ENCODE assay signal across 11 cellular contexts in the genomic region with DNA sequence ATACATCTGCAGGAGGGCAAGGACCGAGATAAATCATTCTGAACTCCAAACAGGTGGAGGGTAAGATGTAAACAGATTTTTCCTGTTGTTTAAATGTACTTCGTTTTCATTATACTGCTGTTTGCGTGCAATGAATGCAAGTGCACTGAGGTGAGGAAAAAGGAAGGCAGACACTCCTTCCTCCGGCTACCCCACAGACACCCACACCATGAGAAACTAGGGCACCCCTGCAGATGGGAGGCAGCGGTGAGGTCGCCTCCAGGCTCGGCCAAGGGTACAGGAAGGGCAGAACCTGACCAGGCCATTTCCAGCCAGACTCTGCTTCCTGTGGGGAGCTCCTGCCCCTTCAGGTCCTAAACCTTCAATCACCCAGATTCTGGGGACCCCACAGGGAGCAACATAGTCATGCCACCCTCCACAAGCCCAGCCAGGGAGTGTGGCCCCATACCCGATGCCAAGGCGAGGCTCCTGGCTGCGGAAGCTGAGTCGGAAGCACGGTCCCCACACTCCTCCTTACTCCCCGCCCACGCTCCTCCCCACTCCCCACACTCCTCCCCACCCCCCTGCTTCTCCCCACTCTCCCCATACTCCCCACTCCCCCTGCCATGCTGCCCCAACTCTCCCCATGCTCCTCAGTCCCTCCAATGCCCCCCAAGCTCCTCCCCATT. TPM values are rescaled to one million over a fixed set of nuclear protein-coding genes. Genes with fewer than 3 reads are reported as not detected.
DNase-seq lines count a peak whose midpoint lies in the region; ATAC-seq and TF ChIP-seq lines count a peak whose summit lies in the region.
"Had no signal": no experiment of that assay in that cellular context is flagged by ENCODE, and none has a peak within 500 bp of the region (broad histone marks: within the 10 kb centered on the region; RNA-seq: fewer than 3 reads in every experiment).

No MANE protein-coding gene starts in this region.

- H3K9me3 ChIP-seq in Peyer's patch, result no peaks in the 10 kb centered on the region
- no peaks in the 10 kb centered on the region for H3K9me3 ChIP-seq in body of pancreas

- TF ChIP-seq POLR2A in GM18526 (IDR thresholded peaks at IDR 0.05; ENCODE audit: extremely low read depth, insufficient read length) (peak; percentile 58), Peyer's patch (IDR thresholded peaks at IDR 0.05) (no peak), body of pancreas (IDR thresholded peaks at IDR 0.05) (no peak)

- ATAC-seq in body of pancreas (no peak), HG03280 (IDR thresholded peaks at IDR 0.05; ENCODE audit: unreplicated experiment) (no peak), GM18907 (IDR thresholded peaks at IDR 0.05; ENCODE audit: unreplicated experiment) (no peak)

- H3K4me3 ChIP-seq in Peyer's patch (peak overlapping the region in 1 of 4 donors; percentile 23), body of pancreas (no peak overlapping the region)

- intact Hi-C loops in body of pancreas (cut with DNase I), result no loop called here

- H3K4me1 ChIP-seq in Peyer's patch (peaks cover 0 to 44% (median 32%) of the 10 kb centered on the region in 4 donors), body of pancreas (peaks cover 54% of the 10 kb centered on the region)

- in situ Hi-C loops in KBM-7 (cut with MboI; ENCODE audit: low pct_unique_long_range_greater_than_20kb, low sequenced_read_pairs), result no loop called here

- DNase-seq in Peyer's patch (peak in 2 of 3 donors; percentile 74 to 76), body of pancreas (peak in 1 of 4 donors; percentile 27), KBM-7 (no peak)
- DNase-seq in stimulated activated CD4-positive, alpha-beta T cell treated with anti-CD3 and anti-CD28 coated beads, Interleukin-1b, Interleukin-23, amount 100 ng/mL, for 48 hours, result peak; percentile 11
- DNase-seq: GDM1, kidney glomerular epithelial cell, NCI-H1105 treated with DMSO at 0.1 percent for 48 hours had no signal

- H3K27me3 ChIP-seq in Peyer's patch, result no peaks in the 10 kb centered on the region
- H3K27me3 ChIP-seq in body of pancreas, result no peaks in the 10 kb centered on the region

- H3K27ac ChIP-seq in Peyer's patch, result peak overlapping the region in 1 of 4 donors; percentile 84
- H3K27ac ChIP-seq in body of pancreas, result peak overlapping the region; percentile 41 to 75 (median 56)
- H3K27ac ChIP-seq: epithelial cell of prostate had no signal

- H3K36me3 ChIP-seq in Peyer's patch (peaks cover 0 to 5% (median 0%) of the 10 kb centered on the region in 3 donors), body of pancreas (replicated peaks in 1 of 2; ENCODE audit: insufficient read depth in 1 of 2, low read depth in 2 of 2) (no peaks in the 10 kb centered on the region)

- no peak for TF ChIP-seq CTCF in Peyer's patch (IDR thresholded peaks at IDR 0.05)
- no peak for TF ChIP-seq CTCF in body of pancreas (IDR thresholded peaks at IDR 0.05)

- 37 to 41% methylated on average over 12 to 13 of the region's 14 CpGs for WGBS in body of pancreas, 2 donors

RNA-seq across cellular contexts. Expression of a gene that starts 37.1 kb away (rescaled TPM):
- total RNA-seq in Peyer's patch (10 to 100 TPM; 47.9 to 61.8 (median 58.9) TPM), body of pancreas (10 to 100 TPM; 31.6 to 32.3 TPM)
